ENCODE assay signal across 15 cellular contexts in genomic region chr9:519579-519978, GRCh38. TPM values are rescaled to one million over a fixed set of nuclear protein-coding genes. Genes with fewer than 3 reads are reported as not detected.
DNase-seq lines count a peak whose midpoint lies in the region; ATAC-seq and TF ChIP-seq lines count a peak whose summit lies in the region.
"Had no signal": no experiment of that assay in that cellular context is flagged by ENCODE, and none has a peak within 500 bp of the region (broad histone marks: within the 10 kb centered on the region; RNA-seq: fewer than 3 reads in every experiment).

No MANE protein-coding gene starts in this region.

- peak; percentile 62 for ATAC-seq in mucosa of descending colon
- no peak for ATAC-seq in PC-3

- no peaks in the 10 kb centered on the region for H3K36me3 ChIP-seq in mucosa of descending colon (ENCODE audit: low read depth)
- H3K36me3 ChIP-seq in PC-3 (ENCODE audit: low read depth, low read length), result no peaks in the 10 kb centered on the region

- DNase-seq in activated naive CD4-positive, alpha-beta T cell treated with Interleukin-2 at 50 U/mL for 16 hours, result no peak
- DNase-seq in HT-29 (ENCODE audit: low spot score) (peak; percentile 58), mucosa of descending colon (no peak), retinal pigment epithelial cell (ENCODE audit: low read depth) (peak; percentile 38), PC-3 (no peak), 8988T (no peak)
- DNase-seq in stimulated activated naive CD4-positive, alpha-beta T cell (lab: John Stamatoyannopoulos, UW), result no peak
- DNase-seq: C1 segment of cervical spinal cord, Calu3, DMS53, H7, MG63, NCI-H1092, NCI-H2081 treated with DMSO at 0.1 percent for 48 hours had no signal

- H3K9me3 ChIP-seq in mucosa of descending colon (no peaks in the 10 kb centered on the region), PC-3 (ENCODE audit: low read length) (no peaks in the 10 kb centered on the region)
- H3K9me3 ChIP-seq: MG63 had no signal

- H3K27ac Mint-ChIP-seq in activated naive CD4-positive, alpha-beta T cell treated with anti-CD3 and anti-CD28 coated beads, Interleukin-2, amount 50 U/mL, for 24 hours, result peak overlapping the region; percentile 90

- H3K9me2 ChIP-seq in PC-3 (replicated peaks; ENCODE audit: low read length), result no peaks in the 10 kb centered on the region

- H3K4me1 ChIP-seq in mucosa of descending colon (ENCODE audit: low read depth) (peaks cover 28% of the 10 kb centered on the region), PC-3 (ENCODE audit: insufficient read depth, low read length) (peaks cover 11% of the 10 kb centered on the region)

- peaks cover 91% of the 10 kb centered on the region for H3K79me2 ChIP-seq in PC-3 (ENCODE audit: low read length)

- no peak overlapping the region for H3K4me3 ChIP-seq in mucosa of descending colon
- H3K4me3 ChIP-seq in retinal pigment epithelial cell (ENCODE audit: low read length), result no peak overlapping the region
- no peak overlapping the region for H3K4me3 ChIP-seq in PC-3 (ENCODE audit: low read length)
- H3K4me3 ChIP-seq: MG63 had no signal

- intact Hi-C loops in mucosa of descending colon (cut with DNase I, micrococcal nuclease) (no loop called here), PC-3 (cut with micrococcal nuclease) (no loop called here)

- peaks cover 3% of the 10 kb centered on the region for H3K36me3 Mint-ChIP-seq in activated naive CD4-positive, alpha-beta T cell treated with anti-CD3 and anti-CD28 coated beads, Interleukin-2, amount 50 U/mL, for 24 hours

- H3F3A ChIP-seq in PC-3 (ENCODE audit: low read length, unreplicated experiment), result no peaks in the 10 kb centered on the region

- H3K4me2 ChIP-seq in PC-3 (ENCODE audit: low read length), result no peak overlapping the region

- peaks cover 1% of the 10 kb centered on the region for H3K9me3 Mint-ChIP-seq in activated naive CD4-positive, alpha-beta T cell treated with anti-CD3 and anti-CD28 coated beads, Interleukin-2, amount 50 U/mL, for 24 hours

- H4K20me1 ChIP-seq in PC-3 (ENCODE audit: low read length), result peaks cover 3% of the 10 kb centered on the region; the same call in 1 of the 2 replicates

- no peaks in the 10 kb centered on the region for H3K27me3 Mint-ChIP-seq in activated naive CD4-positive, alpha-beta T cell treated with anti-CD3 and anti-CD28 coated beads, Interleukin-2, amount 50 U/mL, for 24 hours

- H3K9ac ChIP-seq in PC-3 (ENCODE audit: low read length), result no peak overlapping the region

- H2AFZ ChIP-seq in PC-3 (ENCODE audit: low read length), result no peak overlapping the region

- no peaks in the 10 kb centered on the region for H3K27me3 ChIP-seq in PC-3 (ENCODE audit: low read length)
- H3K27me3 ChIP-seq: MG63 had no signal

- no peak overlapping the region for H3K27ac ChIP-seq in PC-3 (ENCODE audit: low read length)

- no TSS peak for BruUV-seq in PC-3 (replicated peaks; lab: Mats Ljungman, UMichigan)

- TF ChIP-seq CTCF in mucosa of descending colon (IDR thresholded peaks at IDR 0.05), result no peak
- no peak for TF ChIP-seq CTCF in retinal pigment epithelial cell (conservative IDR thresholded peaks at IDR 0.05; ENCODE audit: low read depth, low read length)
- TF ChIP-seq CTCF in PC-3 (conservative IDR thresholded peaks at IDR 0.05; ENCODE audit: low read depth, low read length), result no peak

- POLR2A ChIA-PET in PC-3 (lab: Charles Lee; ENCODE audit: unreplicated experiment), result no interaction called here

- peaks cover 93% of the 10 kb centered on the region for H3K4me1 Mint-ChIP-seq in activated naive CD4-positive, alpha-beta T cell treated with anti-CD3 and anti-CD28 coated beads, Interleukin-2, amount 50 U/mL, for 24 hours

- CTCF ChIA-PET in PC-3 (lab: Charles Lee), result no interaction called here

- H3K4me3 Mint-ChIP-seq in activated naive CD4-positive, alpha-beta T cell treated with anti-CD3 and anti-CD28 coated beads, Interleukin-2, amount 50 U/mL, for 24 hours, result peak overlapping the region; percentile 76

RNA-seq across cellular contexts. Expression of gene KANK1, which starts 15.1 kb away (rescaled TPM):
- total RNA-seq in HT-29 (2014; rRNA removed; shearing (Covaris generic)), result 19.3 and 22.0 TPM in 2 replicates
- total RNA-seq in mucosa of descending colon (10 to 100 TPM; 23.1 to 65.3 (median 26.5) TPM), PC-3 (2014; rRNA removed) (14.0 and 18.3 TPM in 2 replicates)

Comparison
In these comparisons a context has a peak if more than half of its experiments do, and no peak if none do; other contexts are left out.
1. DNase-seq: peak in HT-29 (single experiment) and retinal pigment epithelial cell (single experiment); none in activated naive CD4-positive, alpha-beta T cell treated with Interleukin-2 at 50 U/mL for 16 hours (single experiment), mucosa of descending colon (0 of 3), PC-3 (single experiment), 8988T (single experiment) and stimulated activated naive CD4-positive, alpha-beta T cell (0 of 6).